In the genomic region with DNA sequence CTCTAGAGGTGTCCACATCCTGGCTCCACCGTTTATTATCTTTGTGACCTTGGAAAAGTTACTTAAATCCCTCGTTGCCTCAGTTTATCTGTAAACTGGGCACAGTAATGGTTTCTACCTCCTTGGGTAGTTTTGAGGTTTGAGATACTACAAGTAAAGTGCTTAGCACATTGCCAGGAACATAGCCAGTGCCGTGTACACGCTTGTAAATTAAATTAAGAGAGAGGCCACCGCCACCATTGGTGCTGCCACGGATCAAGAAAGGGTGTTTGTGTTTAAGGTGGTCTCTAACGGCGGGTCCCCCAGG, we compare ENCODE assay signal across 12 cellular contexts. TPM values are rescaled to one million over a fixed set of nuclear protein-coding genes. Genes with fewer than 3 reads are reported as not detected.
DNase-seq lines count a peak whose midpoint lies in the region; TF ChIP-seq lines count a peak whose summit lies in the region.
"Had no signal": no experiment of that assay in that cellular context is flagged by ENCODE, and none has a peak within 500 bp of the region (broad histone marks: within the 10 kb centered on the region; RNA-seq: fewer than 3 reads in every experiment).

No MANE protein-coding gene starts in this region.

- H3K27ac Mint-ChIP-seq in nephron progenitor cell (no peak overlapping the region), immature natural killer cell (no peak overlapping the region)
- H3K27ac Mint-ChIP-seq: GM23338 had no signal

- no peaks in the 10 kb centered on the region for H3K4me1 ChIP-seq in HEK293 (ENCODE audit: control insufficient read depth, insufficient read depth, low read length)
- H3K4me1 ChIP-seq: BE2C had no signal

- H3K9me3 Mint-ChIP-seq in nephron progenitor cell (no peaks in the 10 kb centered on the region), immature natural killer cell (no peaks in the 10 kb centered on the region)
- H3K9me3 Mint-ChIP-seq: GM23338 had no signal

- H3K27ac ChIP-seq in C4-2B (no peak overlapping the region), HEK293 (ENCODE audit: extremely low read depth, low read depth, low read length) (no peak overlapping the region), VCaP (no peak overlapping the region)
- H3K27ac ChIP-seq: HL-60 had no signal

- H3K4me3 Mint-ChIP-seq in nephron progenitor cell (no peak overlapping the region), immature natural killer cell (no peak overlapping the region)
- H3K4me3 Mint-ChIP-seq: GM23338 had no signal

- peaks cover 16% of the 10 kb centered on the region for H3K4me1 Mint-ChIP-seq in nephron progenitor cell
- H3K4me1 Mint-ChIP-seq in immature natural killer cell: peaks cover 6 to 9% of the 10 kb centered on the region in 2 donors
- H3K4me1 Mint-ChIP-seq: GM23338 had no signal

- H3K36me3 Mint-ChIP-seq in nephron progenitor cell (ENCODE audit: low read depth) (no peaks in the 10 kb centered on the region), immature natural killer cell (peaks cover 0 to 5% (median 3%) of the 10 kb centered on the region in 3 donors)

- DNase-seq in nephron progenitor cell (no peak), UCSD-AML1 (lab: John Stamatoyannopoulos, UW; ENCODE audit: unreplicated experiment) (no peak), immature natural killer cell (no peak)
- no peak for DNase-seq in activated effector memory CD4-positive, alpha-beta T cell treated with Interleukin-2 at 50 U/mL for 16 hours
- DNase-seq: DMS 273 treated with DMSO at 0.1 percent for 48 hours, NCI-H1436 treated with DMSO at 0.1 percent for 48 hours had no signal

- TF ChIP-seq CTCF in C4-2B (conservative IDR thresholded peaks at IDR 0.05): peak; percentile 44
- TF ChIP-seq CTCF in HEK293 (tag by site-specific recombination; IDR thresholded peaks at IDR 0.05): 0 out of 2 replicates have a peak, but pooled peaks have one; percentile 2
- TF ChIP-seq CTCF in VCaP (conservative IDR thresholded peaks at IDR 0.05): peak; percentile 23
- TF ChIP-seq CTCF in nephron progenitor cell (IDR thresholded peaks at IDR 0.05): peak; percentile 26

- H3K27me3 Mint-ChIP-seq in nephron progenitor cell (ENCODE audit: low read depth, poor library complexity): peaks cover 94% of the 10 kb centered on the region
- H3K27me3 Mint-ChIP-seq in immature natural killer cell (ENCODE audit: low read depth in 3 of 3): peaks cover 7 to 11% (median 9%) of the 10 kb centered on the region in 3 donors

- no peaks in the 10 kb centered on the region for H3K36me3 ChIP-seq in HEK293 (ENCODE audit: control insufficient read depth in 2 of 2, insufficient read depth in 1 of 2, low read length in 2 of 2)
- H3K36me3 ChIP-seq: BE2C had no signal

- CTCF ChIA-PET in HEK293 (lab: Yijun Ruan, JAX): interaction anchor here (0.7 to 16.8 kb wide), 25 partner anchors 9 to 761 kb away, joined by 3 to 589 read pairs (median 4); no protein-coding TSS in a partner anchor

- H3K9me3 ChIP-seq in HEK293 (ENCODE audit: control insufficient read depth, insufficient read depth, low read depth, low read length): no peaks in the 10 kb centered on the region
- H3K9me3 ChIP-seq: BE2C had no signal

- POLR2A ChIA-PET in HEK293 (lab: Yijun Ruan, JAX): no interaction called here

- no peak overlapping the region for H3K4me3 ChIP-seq in HEK293 (ENCODE audit: low read depth, low read length)
- H3K4me3 ChIP-seq: GM23338 had no signal

TF ChIP-seq in HEK293, 187 proteins besides CTCF, POLR2A, EP300 and RAD21:
- TF ChIP-seq ZNF76 (tag by site-specific recombination; IDR thresholded peaks at IDR 0.05; ENCODE audit: borderline replicate concordance, low read depth) (no peak), ZSCAN4 (tag by site-specific recombination; IDR thresholded peaks at IDR 0.05) (no peak), OVOL3 (tag by site-specific recombination; IDR thresholded peaks at IDR 0.05) (no peak), ZXDB (tag by site-specific recombination; IDR thresholded peaks at IDR 0.05) (no peak)
TF ChIP-seq in HEK293: peak in this region for 0.

RNA-seq across cellular contexts. Expression of gene WNT7A, which starts 5.8 kb away (rescaled TPM):
- not detected for polyA plus RNA-seq in immature natural killer cell
- polyA plus RNA-seq: GM23338 had no signal
